8 cellular contexts compared by ENCODE assay signal in the genomic region with DNA sequence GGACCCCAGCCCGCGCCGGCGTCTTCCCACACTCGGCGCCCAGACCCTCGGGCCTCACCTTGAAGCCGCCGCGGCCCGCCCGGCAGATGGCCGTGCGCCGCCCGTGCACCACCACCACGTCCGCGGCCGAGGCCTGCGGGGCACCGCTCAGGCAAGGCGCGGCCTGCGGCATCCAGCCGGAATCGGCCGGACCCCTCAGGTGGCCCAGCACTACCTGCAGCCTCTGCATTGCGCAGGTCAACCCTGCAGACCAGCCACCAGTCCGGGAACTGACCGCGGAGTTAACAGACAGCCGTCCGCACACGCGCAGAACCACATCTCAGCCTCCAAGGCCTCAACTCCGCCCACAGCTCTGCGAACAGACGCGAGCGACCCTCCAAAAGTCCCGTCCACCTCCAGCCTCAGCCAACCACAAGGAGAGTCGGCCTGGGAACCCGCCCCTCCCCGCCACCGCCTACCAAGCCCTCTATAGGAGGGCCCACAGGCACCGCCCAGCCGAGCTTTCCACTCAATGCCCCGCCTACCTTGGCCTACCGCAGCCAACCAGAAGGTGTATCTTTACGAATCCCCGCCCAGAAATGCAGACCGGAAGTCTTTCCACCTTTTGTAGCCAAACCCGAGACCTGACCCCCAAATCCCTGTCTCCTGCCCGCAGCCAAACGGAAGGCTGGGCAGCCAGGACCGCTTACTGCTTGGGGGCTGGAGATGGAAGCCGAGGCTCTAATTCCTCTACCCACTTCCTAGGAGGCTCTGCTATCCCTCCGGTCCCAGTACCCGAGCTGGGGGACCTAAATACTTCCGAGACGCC. TPM values are rescaled to one million over a fixed set of nuclear protein-coding genes. Genes with fewer than 3 reads are reported as not detected.
DNase-seq lines count a peak whose midpoint lies in the region; ATAC-seq, FAIRE-seq and TF ChIP-seq lines count a peak whose summit lies in the region.

A gene with protein sequence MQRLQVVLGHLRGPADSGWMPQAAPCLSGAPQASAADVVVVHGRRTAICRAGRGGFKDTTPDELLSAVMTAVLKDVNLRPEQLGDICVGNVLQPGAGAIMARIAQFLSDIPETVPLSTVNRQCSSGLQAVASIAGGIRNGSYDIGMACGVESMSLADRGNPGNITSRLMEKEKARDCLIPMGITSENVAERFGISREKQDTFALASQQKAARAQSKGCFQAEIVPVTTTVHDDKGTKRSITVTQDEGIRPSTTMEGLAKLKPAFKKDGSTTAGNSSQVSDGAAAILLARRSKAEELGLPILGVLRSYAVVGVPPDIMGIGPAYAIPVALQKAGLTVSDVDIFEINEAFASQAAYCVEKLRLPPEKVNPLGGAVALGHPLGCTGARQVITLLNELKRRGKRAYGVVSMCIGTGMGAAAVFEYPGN (minus strand): TSS at position 321 of the 808 bp plus-strand sequence. CDS start 92 bp downstream, at position 229.

- under 1% methylated on average over 62 of the region's 62 CpGs for WGBS in right cardiac atrium

- peak; percentile 91 for ATAC-seq in GM18505 (IDR thresholded peaks at IDR 0.05; ENCODE audit: unreplicated experiment)
- ATAC-seq in HG02973 (IDR thresholded peaks at IDR 0.05; ENCODE audit: unreplicated experiment): peak; percentile 87
- peak; percentile 98 for ATAC-seq in right cardiac atrium

- H3K27ac ChIP-seq in astrocyte (ENCODE audit: low read depth, low read length) (peak within 1 kb of the TSS; percentile 73), right cardiac atrium (ENCODE audit: low read length) (peak within 1 kb of the TSS; percentile 97), vagina (peak within 1 kb of the TSS; percentile 92)

- H3K9me3 ChIP-seq in astrocyte (ENCODE audit: insufficient read depth, low read depth, low read length): no peaks in the 10 kb centered on the region
- no peaks in the 10 kb centered on the region for H3K9me3 ChIP-seq in right cardiac atrium (ENCODE audit: control insufficient read depth, low read length)
- no peaks in the 10 kb centered on the region for H3K9me3 ChIP-seq in vagina

- no peaks in the 10 kb centered on the region for H3K27me3 Mint-ChIP-seq in astrocyte (ENCODE audit: low read depth, unreplicated experiment)

- peaks cover 17% of the 10 kb centered on the region for H3K36me3 Mint-ChIP-seq in astrocyte (ENCODE audit: low read depth, unreplicated experiment)

- H4K20me1 ChIP-seq in astrocyte (ENCODE audit: insufficient read depth, low read length): peaks cover 34% of the 10 kb centered on the region

- H3K27me3 ChIP-seq in astrocyte (ENCODE audit: insufficient read depth, low read length) (no peaks in the 10 kb centered on the region), right cardiac atrium (ENCODE audit: control insufficient read depth, insufficient read depth) (no peaks in the 10 kb centered on the region), vagina (no peaks in the 10 kb centered on the region)

- H3K4me2 ChIP-seq in astrocyte (ENCODE audit: low read length): peak within 1 kb of the TSS; percentile 92

- peaks cover 41% of the 10 kb centered on the region for H3K4me1 Mint-ChIP-seq in astrocyte (ENCODE audit: low read depth, unreplicated experiment)

- DNase-seq in NCI-H2029 (lab: John Stamatoyannopoulos, UW) (peak; percentile 99), T-helper 22 cell (ENCODE audit: low read depth) (peak; percentile 97), astrocyte (ENCODE audit: low read depth) (peak; percentile 97), right cardiac atrium (peak; percentile 100), putamen (ENCODE audit: low spot score) (peak; percentile 99), vagina (ENCODE audit: extremely low spot score in 2 of 2) (peak; percentile 98 to 100)

- peak within 1 kb of the TSS; percentile 93 for H3K4me3 Mint-ChIP-seq in astrocyte (ENCODE audit: unreplicated experiment)

- peak within 1 kb of the TSS; percentile 97 for H3K4me3 ChIP-seq in astrocyte (ENCODE audit: insufficient read depth, low read depth, low read length)
- H3K4me3 ChIP-seq in right cardiac atrium (ENCODE audit: low read length): peak within 1 kb of the TSS; percentile 79
- H3K4me3 ChIP-seq in vagina: peak within 1 kb of the TSS; percentile 80 to 85

- H2AFZ ChIP-seq in astrocyte (ENCODE audit: low read depth, low read length): peak within 1 kb of the TSS; percentile 92

- no peaks in the 10 kb centered on the region for H3K36me3 ChIP-seq in astrocyte (ENCODE audit: insufficient read depth, low read length)
- peaks cover 0 to 21% of the 10 kb centered on the region in 2 donors for H3K36me3 ChIP-seq in vagina

- peak; percentile 91 for TF ChIP-seq POLR2A in GM18505 (IDR thresholded peaks at IDR 0.05; ENCODE audit: borderline replicate concordance, extremely low read depth, insufficient read depth, insufficient read length)
- TF ChIP-seq POLR2A in vagina (IDR thresholded peaks at IDR 0.05): peak in 1 of 2 donors; percentile 91

- peak within 1 kb of the TSS; percentile 85 for H3K9ac ChIP-seq in astrocyte (ENCODE audit: low read length)

- H3K4me1 ChIP-seq in astrocyte (ENCODE audit: insufficient read depth, low read length) (peaks cover 18% of the 10 kb centered on the region), right cardiac atrium (ENCODE audit: control insufficient read depth, insufficient read depth, low read length) (peaks cover 10% of the 10 kb centered on the region), vagina (peaks cover 61% of the 10 kb centered on the region)

- peaks cover 38% of the 10 kb centered on the region for H3K79me2 ChIP-seq in astrocyte (ENCODE audit: insufficient read depth, low read length)

- peak within 1 kb of the TSS; percentile 88 for H3K27ac Mint-ChIP-seq in astrocyte (ENCODE audit: unreplicated experiment)

- intact Hi-C loops in right cardiac atrium (cut with DNase I) (no loop called here), vagina (cut with DNase I) (loop anchor here (10.0 kb wide), 2 partner anchors 208 to 318 kb away; partner anchors contain the start of genes ACVR2B and XYLB)

- no peaks in the 10 kb centered on the region for H3K9me3 Mint-ChIP-seq in astrocyte (ENCODE audit: unreplicated experiment)

- TF ChIP-seq CTCF in astrocyte (IDR thresholded peaks at IDR 0.05; ENCODE audit: insufficient read depth, low read depth, low read length) (no peak), vagina (IDR thresholded peaks at IDR 0.05) (peak in 1 of 3 experiments; percentile 36)

- peak; percentile 49 for FAIRE-seq in astrocyte (lab: Jason Lieb, UNC)

RNA-seq across cellular contexts. Expression of the gene that starts here (rescaled TPM):
- total RNA-seq in astrocyte (67.0 and 69.4 TPM in 2 replicates), right cardiac atrium (10 to 100 TPM; 80.8 to 98.8 (median 88.4) TPM), vagina (53.0 TPM)
- polyA plus RNA-seq in right cardiac atrium: 98.8 TPM

Comparison
In these comparisons a context has a peak if more than half of its experiments do, and no peak if none do; other contexts are left out.
1. Peak in every context shown above with its lines: DNase-seq, ATAC-seq, H3K4me3 ChIP-seq and H3K27ac ChIP-seq.